ENCODE assay signal across 25 cellular contexts in genomic region chr2:192480984-192481383, GRCh38.
"Had no signal": no experiment of that assay in that cellular context is flagged by ENCODE, and none has a peak within 500 bp of the region (broad histone marks: within the 10 kb centered on the region; RNA-seq: fewer than 3 reads in every experiment).

No MANE protein-coding gene starts in this region.

- H3K27ac ChIP-seq: stomach, suprapubic skin, testis, thoracic aorta, tibial artery, tibial nerve, transverse colon, upper lobe of left lung, upper lobe of right lung, uterus, vagina had no signal

- ATAC-seq: stimulated activated effector memory CD8-positive, alpha-beta T cell treated with anti-CD3 and anti-CD28 coated beads, Interleukin-12 subunit alpha, Interleukin-12 subunit beta, amount 100 ng/mL, for 72 hours; stimulated activated memory B cell treated with anti-CD40 and anti-IgM and Interleukin-4, amounts not matched to agents 10 μg/mL and 1 μg/mL and 100 μg/mL, for 72 hours; stimulated activated naive B cell treated with anti-CD40 and anti-IgM and Interleukin-4, amounts not matched to agents 10 μg/mL and 1 μg/mL and 100 μg/mL, for 72 hours; stimulated activated naive CD8-positive, alpha-beta T cell treated with anti-CD3 and anti-CD28 coated beads, Interleukin-15, amount 100 ng/mL, for 72 hours; stimulated activated naive CD8-positive, alpha-beta T cell treated with anti-CD3 and anti-CD28 coated beads, Interleukin-15, Interleukin-2, amounts not matched to agents 100 U/mL and 50 U/mL, for 24 hours; upper lobe of right lung had no signal

- H3K9me3 ChIP-seq: testis, thoracic aorta, tibial artery, transverse colon, upper lobe of left lung, upper lobe of right lung, uterus, vagina had no signal

- DNase-seq: stimulated activated CD4-positive, alpha-beta T cell treated with anti-CD3 and anti-CD28 coated beads, Interleukin-2, amount 100 ng/mL, for 48 hours; stimulated activated CD4-positive, alpha-beta T cell treated with anti-CD3 and anti-CD28 coated beads, Interleukin-4, amount 100 ng/mL, for 1 hour; stimulated activated CD4-positive, alpha-beta T cell treated with anti-CD3 and anti-CD28 coated beads, Interleukin-4, amount 100 ng/mL, for 24 hours; stimulated activated CD4-positive, alpha-beta T cell treated with anti-CD3 and anti-CD28 coated beads, Interleukin-4, amount 100 ng/mL, for 4 hours; stimulated activated CD8-positive, alpha-beta memory T cell treated with anti-CD3 and anti-CD28 coated beads, Interleukin-4, amount 100 ng/mL, for 48 hours; stimulated activated naive B cell treated with anti-CD40 and anti-IgM and Interleukin-4, amounts not matched to agents 10 μg/mL and 1 μg/mL and 100 μg/mL, for 72 hours; stimulated activated naive CD4-positive, alpha-beta T cell; stimulated activated naive CD4-positive, alpha-beta T cell treated with Interleukin-2 at 50 U/mL for 16 hours; stimulated activated naive CD8-positive, alpha-beta T cell treated with anti-CD3 and anti-CD28 coated beads, Interleukin-15, amount 100 ng/mL, for 72 hours; stimulated activated naive CD8-positive, alpha-beta T cell treated with anti-CD3 and anti-CD28 coated beads, Interleukin-15, Interleukin-2, amounts not matched to agents 100 U/mL and 50 U/mL, for 24 hours; stomach; substantia nigra; testis; tibial artery; transverse colon; trophoblast cell; upper lobe of left lung; upper lobe of right lung; uterus had no signal

- H3K4me3 ChIP-seq: stomach, suprapubic skin, testis, thoracic aorta, tibial artery, tibial nerve, transverse colon, upper lobe of left lung, upper lobe of right lung, uterus, vagina had no signal

- H3K36me3 ChIP-seq: stomach, suprapubic skin, thoracic aorta, tibial artery, tibial nerve, transverse colon, upper lobe of left lung, upper lobe of right lung, uterus, vagina had no signal

- H3K27me3 ChIP-seq: stomach, suprapubic skin, testis, tibial artery, tibial nerve, transverse colon, upper lobe of left lung, upper lobe of right lung, uterus, vagina had no signal

- H3K4me1 ChIP-seq: stomach, suprapubic skin, testis, tibial artery, tibial nerve, transverse colon, upper lobe of left lung, upper lobe of right lung, uterus, vagina had no signal
